Comparison of ENCODE assay signal across 20 cellular contexts in the genomic region with DNA sequence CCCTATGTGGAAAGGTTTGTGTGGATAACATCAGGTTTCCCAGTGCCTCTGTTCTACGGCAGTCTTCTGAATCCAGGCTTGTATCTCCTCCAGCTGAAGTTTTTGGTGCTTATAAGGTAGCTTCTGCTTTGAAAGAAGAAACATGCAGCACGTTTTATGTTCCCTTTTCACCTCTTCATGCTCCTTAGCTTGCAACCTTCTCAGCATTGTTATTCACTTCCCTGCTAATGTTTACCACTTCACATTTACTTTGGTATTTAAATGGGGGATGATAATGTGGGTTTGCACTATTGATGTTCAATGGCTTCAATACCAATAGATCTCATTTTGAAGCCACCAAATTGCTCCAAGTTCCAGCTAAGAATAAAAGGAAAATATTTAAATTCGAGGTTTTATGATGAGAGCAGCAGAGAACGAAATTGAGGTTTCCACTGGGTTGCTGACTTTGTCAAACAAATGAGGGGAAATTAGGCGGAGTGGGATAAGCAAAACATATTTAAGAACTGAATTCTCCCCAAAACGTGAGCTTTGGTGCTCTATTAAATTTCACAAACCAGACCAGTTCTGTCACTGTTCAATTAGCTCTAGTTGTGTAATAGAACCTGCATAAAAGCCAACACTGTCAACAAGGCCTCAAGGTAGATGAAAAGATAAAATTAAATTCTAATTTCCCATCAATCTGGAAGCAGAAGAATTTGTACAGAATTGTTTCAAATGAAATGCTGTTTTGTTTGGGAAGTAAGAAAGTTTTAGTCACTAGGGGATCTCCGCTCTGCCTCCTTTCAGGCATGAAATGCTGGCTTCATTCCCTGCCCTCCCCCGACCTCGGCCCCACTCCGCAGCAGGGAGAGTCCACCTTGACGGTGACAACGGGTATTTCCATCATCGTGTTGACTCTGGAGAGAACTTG. TPM values are rescaled to one million over a fixed set of nuclear protein-coding genes. Genes with fewer than 3 reads are reported as not detected.
DNase-seq lines count a peak whose midpoint lies in the region; ATAC-seq lines count a peak whose summit lies in the region.
"Had no signal": no experiment of that assay in that cellular context is flagged by ENCODE, and none has a peak within 500 bp of the region (broad histone marks: within the 10 kb centered on the region; RNA-seq: fewer than 3 reads in every experiment).

No MANE protein-coding gene starts in this region.

- 49 to 55% methylated on average over 13 of the region's 13 CpGs for WGBS in GM23248 (ENCODE audit: low coverage in 1 of 2, low lambda C conversion rate in 2 of 2, missing lambda C conversion rate in 2 of 2), 2 experiments

- H3K4me3 ChIP-seq in GM23248, result no peak overlapping the region
- H3K4me3 ChIP-seq: esophagus muscularis mucosa, hepatocyte, lung had no signal

- no peaks in the 10 kb centered on the region for H3K4me1 ChIP-seq in GM23248 (ENCODE audit: insufficient read depth)
- H3K4me1 ChIP-seq: esophagus muscularis mucosa had no signal

- peaks cover 4% of the 10 kb centered on the region for H3K27me3 Mint-ChIP-seq in stimulated activated naive CD8-positive, alpha-beta T cell treated with anti-CD3 and anti-CD28 coated beads, Interleukin-15, Interleukin-2, amounts not matched to agents 100 ng/mL and 50 ng/mL, for 24 hours

- no peaks in the 10 kb centered on the region for H3F3A ChIP-seq in GM23248 (ENCODE audit: insufficient read depth)

- no peaks in the 10 kb centered on the region for H3K79me2 ChIP-seq in GM23248 (ENCODE audit: insufficient read depth)
- H3K79me2 ChIP-seq: hepatocyte had no signal

- intact Hi-C loops in posterior vena cava (cut with DNase I), result no loop called here

- H3K9ac ChIP-seq in GM23248, result no peak overlapping the region

- no peak overlapping the region for H3K4me3 Mint-ChIP-seq in stimulated activated naive CD8-positive, alpha-beta T cell treated with anti-CD3 and anti-CD28 coated beads, Interleukin-15, Interleukin-2, amounts not matched to agents 100 ng/mL and 50 ng/mL, for 24 hours
- H3K4me3 Mint-ChIP-seq: activated CD4-positive, alpha-beta T cell treated with anti-CD3 and anti-CD28 coated beads, Interleukin-2, amount 10 ng/mL, durations not matched to agents 24 days and 14 days; activated T-cell treated with anti-CD3 and anti-CD28 coated beads, Interleukin-2, amount 50 U/mL, for 4 hours; CD4-positive, alpha-beta memory T cell had no signal

- no peak overlapping the region for H3K4me2 ChIP-seq in GM23248 (ENCODE audit: unreplicated experiment)
- H3K4me2 ChIP-seq: hepatocyte had no signal

- no peak for ATAC-seq in stimulated activated naive CD8-positive, alpha-beta T cell treated with anti-CD3 and anti-CD28 coated beads, Interleukin-15, Interleukin-2, amounts not matched to agents 100 U/mL and 50 U/mL, for 24 hours
- peak; percentile 77 for ATAC-seq in HG03432 (IDR thresholded peaks at IDR 0.05; ENCODE audit: unreplicated experiment)
- no peak for ATAC-seq in HG02678 (IDR thresholded peaks at IDR 0.05; ENCODE audit: unreplicated experiment)
- ATAC-seq: activated T-cell treated with anti-CD3 and anti-CD28 coated beads, Interleukin-2, amount 50 U/mL, for 4 hours had no signal

- H3K9me3 Mint-ChIP-seq in stimulated activated naive CD8-positive, alpha-beta T cell treated with anti-CD3 and anti-CD28 coated beads, Interleukin-15, Interleukin-2, amounts not matched to agents 100 ng/mL and 50 ng/mL, for 24 hours, result no peaks in the 10 kb centered on the region
- H3K9me3 Mint-ChIP-seq: activated T-cell treated with anti-CD3 and anti-CD28 coated beads, Interleukin-2, amount 50 U/mL, for 4 hours; CD4-positive, alpha-beta memory T cell had no signal

- H3K9me2 ChIP-seq in GM23248 (ENCODE audit: insufficient read depth), result no peaks in the 10 kb centered on the region

- peaks cover 15% of the 10 kb centered on the region; the same call in 1 of the 2 replicates for H3K27me3 ChIP-seq in GM23248 (replicated peaks; ENCODE audit: insufficient read depth)
- H3K27me3 ChIP-seq: esophagus muscularis mucosa, hepatocyte had no signal

- H3K4me1 Mint-ChIP-seq in stimulated activated naive CD8-positive, alpha-beta T cell treated with anti-CD3 and anti-CD28 coated beads, Interleukin-15, Interleukin-2, amounts not matched to agents 100 ng/mL and 50 ng/mL, for 24 hours (ENCODE audit: low read depth), result peaks cover 45% of the 10 kb centered on the region

- peak overlapping the region; percentile 81 for H3K27ac Mint-ChIP-seq in stimulated activated naive CD8-positive, alpha-beta T cell treated with anti-CD3 and anti-CD28 coated beads, Interleukin-15, Interleukin-2, amounts not matched to agents 100 ng/mL and 50 ng/mL, for 24 hours
- H3K27ac Mint-ChIP-seq: activated CD4-positive, alpha-beta T cell treated with anti-CD3 and anti-CD28 coated beads, Interleukin-2, amount 10 ng/mL, durations not matched to agents 24 days and 14 days; CD4-positive, alpha-beta memory T cell had no signal

- H3K36me3 Mint-ChIP-seq in stimulated activated naive CD8-positive, alpha-beta T cell treated with anti-CD3 and anti-CD28 coated beads, Interleukin-15, Interleukin-2, amounts not matched to agents 100 ng/mL and 50 ng/mL, for 24 hours (ENCODE audit: low read depth), result no peaks in the 10 kb centered on the region
- H3K36me3 Mint-ChIP-seq: CD4-positive, alpha-beta memory T cell had no signal

- H3K27ac ChIP-seq in GM23248, result no peak overlapping the region
- H3K27ac ChIP-seq: esophagus muscularis mucosa, hepatocyte had no signal

- no peak overlapping the region for H2AFZ ChIP-seq in GM23248
- H2AFZ ChIP-seq: hepatocyte had no signal

- in situ Hi-C loops in GM23248 (cut with MboI), result no loop called here

- no peak for DNase-seq in stimulated activated naive CD8-positive, alpha-beta T cell treated with anti-CD3 and anti-CD28 coated beads, Interleukin-15, Interleukin-2, amounts not matched to agents 100 U/mL and 50 U/mL, for 24 hours
- DNase-seq in iPS DF 19.7 (ENCODE audit: low read depth, low spot score) (peak; percentile 17), foreskin melanocyte (no peak), posterior vena cava (ENCODE audit: low spot score) (no peak), GM23248 (no peak)
- DNase-seq: activated CD4-positive, alpha-beta T cell treated with anti-CD3 and anti-CD28 coated beads, Interleukin-2, amount 10 ng/mL, durations not matched to agents 24 days and 14 days; activated T-cell treated with anti-CD3 and anti-CD28 coated beads, Interleukin-2, amount 50 U/mL, for 4 hours; amygdala; CD4-positive, alpha-beta memory T cell; NCI-H187; NCI-H524 treated with DMSO at 0.1 percent for 48 hours had no signal

- no peaks in the 10 kb centered on the region for H4K20me1 ChIP-seq in GM23248 (ENCODE audit: insufficient read depth)

- H3K9me3 ChIP-seq in GM23248 (ENCODE audit: low read depth), result no peaks in the 10 kb centered on the region
- H3K9me3 ChIP-seq: esophagus muscularis mucosa had no signal

- H3K36me3 ChIP-seq in GM23248 (ENCODE audit: low read depth), result no peaks in the 10 kb centered on the region
- H3K36me3 ChIP-seq: esophagus muscularis mucosa had no signal

RNA-seq across cellular contexts. Expression of gene IL22RA2, which starts 1.4 kb away (rescaled TPM):
- not detected for total RNA-seq in posterior vena cava
- not detected in 2 replicates for total RNA-seq in GM23248 (2014; rRNA removed; shearing (Covaris generic))
- polyA plus RNA-seq in GM23248 (2016; fragmentation: Nextera tagmentation; extraction: Ambion mirVana), result not detected in 2 replicates
- total RNA-seq: activated CD4-positive, alpha-beta T cell treated with anti-CD3 and anti-CD28 coated beads, Interleukin-2, amount 10 ng/mL, durations not matched to agents 24 days and 14 days; activated T-cell treated with anti-CD3 and anti-CD28 coated beads, Interleukin-2, amount 50 U/mL, for 4 hours; CD4-positive, alpha-beta memory T cell; esophagus muscularis mucosa; hepatocyte; LHCN-M2; skeletal muscle tissue; T-helper 2 cell treated with Interferon-gamma antibody and Interleukin-4, amounts not matched to agents 100 ng/mL and 5 ng/mL, for 36 hours had no signal
- polyA plus RNA-seq: CD4-positive, alpha-beta memory T cell; hepatocyte had no signal

RNA-seq across cellular contexts. Expression of gene IFNGR1, which starts 47.1 kb away (rescaled TPM):
- total RNA-seq in posterior vena cava, result 10 to 100 TPM; 71.4 to 72.7 TPM
- total RNA-seq in GM23248 (2014; rRNA removed; shearing (Covaris generic)), result 57.0 and 58.8 TPM in 2 replicates
- polyA plus RNA-seq in GM23248 (2016; fragmentation: Nextera tagmentation; extraction: Ambion mirVana), result 61.6 and 65.3 TPM in 2 replicates
